8 cellular contexts compared by ENCODE assay signal in genomic region chr9:115373000-115373709, GRCh38.
DNase-seq lines count a peak whose midpoint lies in the region; ATAC-seq and TF ChIP-seq lines count a peak whose summit lies in the region.

No MANE protein-coding gene starts in this region.

- peak overlapping the region; percentile 57; the same call in 2 of the 3 replicates for H2BK15ac ChIP-seq in IMR-90 (ENCODE audit: low read depth, low read length)

- peak overlapping the region; percentile 90 for H2AK5ac ChIP-seq in IMR-90 (ENCODE audit: low read depth, low read length)

- peak overlapping the region; percentile 50; the same call in 1 of the 2 replicates for H3K14ac ChIP-seq in IMR-90 (replicated peaks; ENCODE audit: low read depth, low read length)

- no CpG with 5 or more reads among the region's 6 CpGs for WGBS in IMR-90 (ENCODE audit: extremely low coverage in 2 of 2, insufficient read length in 1 of 2), 2 experiments

- H3K56ac ChIP-seq in IMR-90 (ENCODE audit: extremely low read depth, insufficient read depth, low read length): peak overlapping the region; percentile 13; the same call in 1 of the 2 replicates

- H3K27me3 ChIP-seq in IMR-90 (ENCODE audit: control insufficient read depth, insufficient read depth, low read length) (no peaks in the 10 kb centered on the region), BE2C (no peaks in the 10 kb centered on the region)

- H2BK20ac ChIP-seq in IMR-90 (ENCODE audit: low read depth, low read length): peak overlapping the region; percentile 94

- no peak; the same call in 1 of the 2 replicates for TF ChIP-seq RAD21 in IMR-90 (IDR thresholded peaks at IDR 0.05; ENCODE audit: low read length)

- CTCF ChIA-PET in IMR-90 (lab: Yijun Ruan, JAX): interaction anchor here (0.6 kb wide), 1 partner anchor 8 kb away, joined by 3 read pairs; no protein-coding TSS in a partner anchor

- peak overlapping the region; percentile 84 for H4K5ac ChIP-seq in IMR-90 (ENCODE audit: low read depth, low read length)

- H3K4ac ChIP-seq in IMR-90 (ENCODE audit: low read depth, low read length): peak overlapping the region; percentile 83

- H3K36me3 ChIP-seq in IMR-90 (ENCODE audit: control insufficient read depth, insufficient read depth, low read length) (no peaks in the 10 kb centered on the region), BE2C (no peaks in the 10 kb centered on the region)

- peaks cover 10% of the 10 kb centered on the region for H3K4me1 ChIP-seq in IMR-90 (ENCODE audit: control insufficient read depth, insufficient read depth, low read length)
- no peaks in the 10 kb centered on the region for H3K4me1 ChIP-seq in BE2C

- H2AFZ ChIP-seq in IMR-90 (replicated peaks; ENCODE audit: low read length, poor library complexity): no peak overlapping the region

- no peak overlapping the region for H2AK9ac ChIP-seq in IMR-90 (replicated peaks; ENCODE audit: low read depth, low read length, poor library complexity)

- H3K4me3 ChIP-seq in IMR-90 (ENCODE audit: insufficient read depth, low read depth, low read length): no peak overlapping the region
- no peak overlapping the region for H3K4me3 ChIP-seq in foreskin fibroblast (ENCODE audit: low read depth in 1 of 2, low read length in 2 of 2)
- no peak overlapping the region for H3K4me3 ChIP-seq in BE2C (ENCODE audit: low read depth, low read length)

- peak overlapping the region; percentile 90 for H3K18ac ChIP-seq in IMR-90 (ENCODE audit: low read depth, low read length)

- POLR2A ChIA-PET in IMR-90 (lab: Charles Lee; ENCODE audit: unreplicated experiment): no interaction called here

- in situ Hi-C loops in IMR-90 (cut with MboI; ENCODE audit: low sequenced_read_pairs): no loop called here

- intact Hi-C loops in IMR-90 (cut with micrococcal nuclease) (loop anchor here (2.0 to 10.0 kb wide), 3 partner anchors 144 to 168 kb away; no protein-coding TSS in a partner anchor), Right ventricle myocardium superior (cut with DNase I) (no loop called here)

- H4K20me1 ChIP-seq in IMR-90 (ENCODE audit: insufficient read depth, low read length): no peaks in the 10 kb centered on the region

- peak overlapping the region; percentile 33 to 54 for H4K8ac ChIP-seq in IMR-90 (ENCODE audit: low read depth in 2 of 2, low read length in 2 of 2)

- TF ChIP-seq POLR2A in IMR-90 (IDR thresholded peaks at IDR 0.05; ENCODE audit: low read depth, low read length): no peak

- H2BK5ac ChIP-seq in IMR-90 (ENCODE audit: low read depth, low read length, poor library complexity, severe bottlenecking): peak overlapping the region; percentile 82

- peak overlapping the region; percentile 62 for H3K4me2 ChIP-seq in IMR-90 (ENCODE audit: low read depth, low read length)

- ATAC-seq in GM21515 (IDR thresholded peaks at IDR 0.05; ENCODE audit: unreplicated experiment) (peak; percentile 78), IMR-90 (ENCODE audit: low read depth) (peak; percentile 81), Right ventricle myocardium superior (ENCODE audit: poor library complexity) (no peak)

- peak overlapping the region; percentile 53; the same call in 1 of the 2 replicates for H3K9ac ChIP-seq in IMR-90 (ENCODE audit: low read depth, low read length)

- H2BK120ac ChIP-seq in IMR-90 (ENCODE audit: low read depth, low read length): peak overlapping the region; percentile 83

- no peak overlapping the region; the same call in 1 of the 2 replicates for H3K23ac ChIP-seq in IMR-90 (ENCODE audit: low read depth, low read length)

- H4K91ac ChIP-seq in IMR-90 (ENCODE audit: insufficient read depth, low read depth, low read length): peak overlapping the region; percentile 88

- H3K9me3 ChIP-seq in IMR-90 (ENCODE audit: control insufficient read depth, insufficient read depth, low read length) (no peaks in the 10 kb centered on the region; the same call in 1 of the 2 replicates), BE2C (no peaks in the 10 kb centered on the region)

- H3K9me1 ChIP-seq in IMR-90 (ENCODE audit: insufficient read depth, low read length): 0 out of 2 replicates have a peak, but pooled peaks cover 3% of the 10 kb centered on the region

- BruUV-seq in IMR-90 (replicated peaks; lab: Mats Ljungman, UMichigan): no TSS peak

- H3K27ac ChIP-seq in IMR-90 (ENCODE audit: insufficient read depth, low read length): peak overlapping the region; percentile 86

- DNase-seq in DMS53 treated with DMSO at 0.1 percent for 48 hours (lab: John Stamatoyannopoulos, UW; ENCODE audit: unreplicated experiment) (peak; percentile 50), IMR-90 (peak; percentile 98), foreskin fibroblast (peak; percentile 94 to 95), Right ventricle myocardium superior (no peak), medulla oblongata (ENCODE audit: extremely low spot score) (no peak), BE2C (no peak), NCI-H146 treated with DMSO at 0.1 percent for 48 hours (lab: John Stamatoyannopoulos, UW; ENCODE audit: unreplicated experiment) (no peak)

- H3K79me1 ChIP-seq in IMR-90 (ENCODE audit: low read depth in 1 of 2, low read length in 2 of 2): no peaks in the 10 kb centered on the region

- TF ChIP-seq CTCF in IMR-90 (conservative IDR thresholded peaks at IDR 0.05; ENCODE audit: low read depth, low read length) (no peak), foreskin fibroblast (IDR thresholded peaks at IDR 0.05; ENCODE audit: low read depth, low read length) (no peak), BE2C (IDR thresholded peaks at IDR 0.05; ENCODE audit: low read depth, low read length) (no peak)

- dilution Hi-C loops in IMR-90 (cut with HindIII; ENCODE audit: low sequenced_read_pairs, unreplicated experiment): no loop called here

TF ChIP-seq in IMR-90, 13 proteins besides CTCF, POLR2A, EP300 and RAD21:
- TF ChIP-seq RCOR1 (IDR thresholded peaks at IDR 0.05; ENCODE audit: insufficient replicate concordance, low read length): no peak
- TF ChIP-seq NFE2L2 (IDR thresholded peaks at IDR 0.05; ENCODE audit: low read depth, low read length): peak; percentile 69; the same call in 1 of the 2 replicates
- peak; percentile 75; the same call in 1 of the 2 replicates for TF ChIP-seq BHLHE40 (IDR thresholded peaks at IDR 0.05; ENCODE audit: low read depth, low read length)
- TF ChIP-seq USF2 (IDR thresholded peaks at IDR 0.05; ENCODE audit: low read depth, low read length): no peak
- no peak for TF ChIP-seq CHD1 (IDR thresholded peaks at IDR 0.05; ENCODE audit: low read depth, low read length)
- peak; percentile 43; the same call in 1 of the 2 replicates for TF ChIP-seq MAFK (IDR thresholded peaks at IDR 0.05; ENCODE audit: low read depth, low read length)
- TF ChIP-seq CEBPB (IDR thresholded peaks at IDR 0.05; ENCODE audit: low read depth, low read length): peak; percentile 43; the same call in 1 of the 2 replicates
- peak; percentile 38; the same call in 1 of the 2 replicates for TF ChIP-seq MAZ (IDR thresholded peaks at IDR 0.05; ENCODE audit: borderline replicate concordance, low read depth, low read length)
- no peak for TF ChIP-seq ELK1 (IDR thresholded peaks at IDR 0.05; ENCODE audit: borderline replicate concordance, low read depth, low read length)
- TF ChIP-seq FOS (IDR thresholded peaks at IDR 0.05; ENCODE audit: low read depth, low read length): peak; percentile 99
- TF ChIP-seq MXI1 (IDR thresholded peaks at IDR 0.05; ENCODE audit: borderline replicate concordance, low read depth, low read length): no peak
- TF ChIP-seq RFX5 (IDR thresholded peaks at IDR 0.05; ENCODE audit: low read depth, low read length): no peak
- TF ChIP-seq SMC3 (IDR thresholded peaks at IDR 0.05; ENCODE audit: low read depth, low read length): no peak

Comparison
In these comparisons a context has a peak if more than half of its experiments do, and no peak if none do; other contexts are left out.
1. DNase-seq: peak in DMS53 treated with DMSO at 0.1 percent for 48 hours (single experiment), IMR-90 (single experiment) and foreskin fibroblast (2 of 2); none in Right ventricle myocardium superior (single experiment), medulla oblongata (single experiment), BE2C (single experiment) and NCI-H146 treated with DMSO at 0.1 percent for 48 hours (single experiment).